9 cellular contexts compared by ENCODE assay signal in the genomic region with DNA sequence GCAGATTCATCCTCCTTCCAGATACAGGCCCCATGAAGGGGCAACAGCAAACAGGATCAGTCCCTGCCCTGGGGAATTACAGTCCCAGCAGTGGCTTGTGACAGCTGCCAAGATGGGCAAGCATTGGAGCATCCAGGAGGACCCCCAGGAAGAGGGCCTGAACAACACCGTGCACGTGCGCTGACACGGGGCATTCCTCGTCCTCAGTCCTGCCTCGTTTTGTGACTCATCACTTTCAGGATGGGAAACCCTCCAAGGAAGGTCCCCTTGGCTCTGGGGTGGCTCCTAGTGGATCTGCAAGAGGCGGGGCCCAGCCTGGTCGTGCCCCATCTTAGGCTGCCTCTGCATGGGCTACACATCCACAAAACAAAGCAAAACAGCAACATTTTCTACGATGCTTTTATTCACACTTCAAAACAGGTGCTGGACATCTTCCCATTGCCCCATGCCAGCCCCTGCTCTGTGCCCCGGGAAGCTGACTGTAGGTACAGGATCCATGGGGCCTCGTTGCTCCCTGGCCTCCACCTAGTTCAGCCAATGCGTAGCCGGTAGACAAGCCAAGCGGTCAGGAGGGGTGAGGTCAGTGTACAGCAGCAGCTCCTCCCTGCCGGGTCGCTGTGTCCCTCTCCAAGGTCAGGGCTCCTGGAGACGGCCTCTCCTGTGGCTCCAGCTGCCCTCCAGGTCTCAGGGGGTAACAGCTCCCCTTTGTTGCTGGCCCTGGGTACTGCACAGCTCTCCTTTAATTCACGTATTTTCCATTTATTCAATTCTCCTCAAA. TPM values are rescaled to one million over a fixed set of nuclear protein-coding genes. Genes with fewer than 3 reads are reported as not detected.
DNase-seq lines count a peak whose midpoint lies in the region; ATAC-seq and TF ChIP-seq lines count a peak whose summit lies in the region.
"Had no signal": no experiment of that assay in that cellular context is flagged by ENCODE, and none has a peak within 500 bp of the region (broad histone marks: within the 10 kb centered on the region; RNA-seq: fewer than 3 reads in every experiment).

No MANE protein-coding gene starts in this region.

- TF ChIP-seq POLR2A in Peyer's patch (IDR thresholded peaks at IDR 0.05) = no peak

- H3K27ac Mint-ChIP-seq in GM23338 = no peak overlapping the region

- H3F3A ChIP-seq in GM23338 (replicated peaks; ENCODE audit: low read depth) = no peaks in the 10 kb centered on the region
- H3F3A ChIP-seq in smooth muscle cell (ENCODE audit: low read depth) = peaks cover 4% of the 10 kb centered on the region

- H3K4me3 ChIP-seq in GM23338 (no peak overlapping the region), SJSA1 (no peak overlapping the region), smooth muscle cell (no peak overlapping the region), BE2C (ENCODE audit: low read depth, low read length) (no peak overlapping the region), Peyer's patch (no peak overlapping the region)

- H4K20me1 ChIP-seq in GM23338 (replicated peaks; ENCODE audit: insufficient read depth) = no peaks in the 10 kb centered on the region
- H4K20me1 ChIP-seq in smooth muscle cell (ENCODE audit: low read depth) = no peaks in the 10 kb centered on the region

- no peak for DNase-seq in GM23338 (ENCODE audit: low spot score)
- DNase-seq in SJSA1 (ENCODE audit: low read depth in 1 of 2, low spot score in 2 of 2) = peak; percentile 68 to 83
- peak; percentile 74 for DNase-seq in glomerular visceral epithelial cell (ENCODE audit: extremely low spot score)
- DNase-seq in smooth muscle cell (lab: John Stamatoyannopoulos, UW; ENCODE audit: unreplicated experiment) = peak; percentile 12
- no peak for DNase-seq in BE2C
- no peak for DNase-seq in Peyer's patch
- DNase-seq: activated CD8-positive, alpha-beta memory T cell treated with anti-CD3 and anti-CD28 coated beads, Interleukin-2, amount 50 U/mL, for 48 hours had no signal

- no peaks in the 10 kb centered on the region for H3K36me3 ChIP-seq in GM23338 (ENCODE audit: insufficient read depth)
- no peaks in the 10 kb centered on the region for H3K36me3 ChIP-seq in SJSA1
- no peaks in the 10 kb centered on the region for H3K36me3 ChIP-seq in smooth muscle cell (ENCODE audit: low read depth)
- H3K36me3 ChIP-seq in BE2C = no peaks in the 10 kb centered on the region
- no peaks in the 10 kb centered on the region for H3K36me3 ChIP-seq in Peyer's patch

- ATAC-seq in GM23338 (no peak), GM19452 (IDR thresholded peaks at IDR 0.05; ENCODE audit: unreplicated experiment) (no peak)

- no peak overlapping the region for H3K9ac ChIP-seq in smooth muscle cell (ENCODE audit: low read depth)

- no peak overlapping the region for H3K27ac ChIP-seq in GM23338 (ENCODE audit: low read depth)
- no peak overlapping the region for H3K27ac ChIP-seq in SJSA1
- no peak overlapping the region for H3K27ac ChIP-seq in smooth muscle cell (ENCODE audit: low read depth)
- H3K27ac ChIP-seq in Peyer's patch = no peak overlapping the region

- no peak overlapping the region for H3K4me2 ChIP-seq in GM23338
- peak overlapping the region; percentile 19 for H3K4me2 ChIP-seq in smooth muscle cell

- TF ChIP-seq CTCF in GM23338 (conservative IDR thresholded peaks at IDR 0.05; ENCODE audit: low read depth in 2 of 2) (no peak), smooth muscle cell (IDR thresholded peaks at IDR 0.05; ENCODE audit: borderline replicate concordance, insufficient read depth, poor library complexity, severe bottlenecking) (no peak), BE2C (IDR thresholded peaks at IDR 0.05; ENCODE audit: low read depth, low read length) (no peak), Peyer's patch (IDR thresholded peaks at IDR 0.05) (no peak)

- no peaks in the 10 kb centered on the region; the same call in 2 of the 3 replicates for H3K36me3 Mint-ChIP-seq in GM23338 (ENCODE audit: low read depth)
- H3K36me3 Mint-ChIP-seq: mesothelial cell of epicardium had no signal

- peaks cover 39% of the 10 kb centered on the region for H3K27me3 Mint-ChIP-seq in GM23338 (ENCODE audit: insufficient read depth, low read depth, poor library complexity)

- no peaks in the 10 kb centered on the region for H3K9me2 ChIP-seq in GM23338 (ENCODE audit: insufficient read depth)

- H3K4me1 ChIP-seq in GM23338 (ENCODE audit: insufficient read depth) (no peaks in the 10 kb centered on the region; the same call in 1 of the 2 replicates), SJSA1 (replicated peaks) (peaks cover 41% of the 10 kb centered on the region), smooth muscle cell (ENCODE audit: low read depth) (peaks cover 8% of the 10 kb centered on the region), BE2C (peaks cover 7% of the 10 kb centered on the region), Peyer's patch (peaks cover 0 to 38% (median 20%) of the 10 kb centered on the region in 4 donors)

- WGBS in smooth muscle cell (ENCODE audit: low lambda C conversion rate) = 67% methylated on average over 18 of the region's 18 CpGs

- H3K9me3 ChIP-seq in SJSA1 (replicated peaks) (peaks cover 8% of the 10 kb centered on the region), smooth muscle cell (replicated peaks; ENCODE audit: low read depth) (no peaks in the 10 kb centered on the region), BE2C (no peaks in the 10 kb centered on the region), Peyer's patch (no peaks in the 10 kb centered on the region)

- H2AFZ ChIP-seq in GM23338 (no peak overlapping the region), smooth muscle cell (ENCODE audit: low read depth) (no peak overlapping the region)

- H3K79me2 ChIP-seq in GM23338 (replicated peaks; ENCODE audit: insufficient read depth) = no peaks in the 10 kb centered on the region
- H3K79me2 ChIP-seq in smooth muscle cell (ENCODE audit: low read depth) = no peaks in the 10 kb centered on the region

- H3K4me3 Mint-ChIP-seq in GM23338 = peak overlapping the region; percentile 3; the same call in 2 of the 3 replicates
- H3K4me3 Mint-ChIP-seq: mesothelial cell of epicardium had no signal

- H3K27me3 ChIP-seq in GM23338 (ENCODE audit: insufficient read depth) (peaks cover 40% of the 10 kb centered on the region), SJSA1 (replicated peaks) (no peaks in the 10 kb centered on the region), smooth muscle cell (ENCODE audit: low read depth) (no peaks in the 10 kb centered on the region), BE2C (no peaks in the 10 kb centered on the region), Peyer's patch (no peaks in the 10 kb centered on the region)

- peaks cover 3% of the 10 kb centered on the region; the same call in 1 of the 3 replicates for H3K9me3 Mint-ChIP-seq in GM23338

- no peaks in the 10 kb centered on the region; the same call in 2 of the 3 replicates for H3K4me1 Mint-ChIP-seq in GM23338

TF ChIP-seq in GM23338, 12 proteins besides CTCF, POLR2A, EP300 and RAD21 (continues in another document):
- TF ChIP-seq STAT1 (IDR thresholded peaks at IDR 0.05; ENCODE audit: unreplicated experiment) (no peak), ZNF114 (CRISPR knock-in tag; IDR thresholded peaks at IDR 0.05) (no peak)

RNA-seq across cellular contexts. Expression of a gene that starts 32.3 kb away (rescaled TPM):
- 4,739 and 4,954 TPM in 2 replicates for total RNA-seq in GM23338 (2014; rRNA removed; shearing (Covaris generic))
- polyA plus RNA-seq in GM23338 (2016; fragmentation: Nextera tagmentation; extraction: Ambion mirVana) = 1,867 and 1,896 TPM in 2 replicates
- total RNA-seq in SJSA1 (2014; rRNA removed; shearing (Covaris generic)) = 9,784 and 9,807 TPM in 2 replicates
- 6,157 and 6,793 TPM in 2 replicates for total RNA-seq in smooth muscle cell
- 5,089 and 5,332 TPM in 2 replicates for polyA plus RNA-seq in smooth muscle cell
- polyA plus RNA-seq in BE2C (2012; ENCODE audit: insufficient read depth, insufficient read length, low read depth) = 2,263 TPM
- total RNA-seq in Peyer's patch = 1,000 to 10,000 TPM; 2,510 to 3,878 (median 3,203) TPM

RNA-seq across cellular contexts. Expression of a gene that starts 47.8 kb away (rescaled TPM):
- total RNA-seq in GM23338 (2014; rRNA removed; shearing (Covaris generic)) = 1.6 TPM in 1 of 2 replicates, not detected in the other
- polyA plus RNA-seq in GM23338 (2016; fragmentation: Nextera tagmentation; extraction: Ambion mirVana) (0.13 TPM in 1 of 2 replicates, not detected in the other), smooth muscle cell (0.56 and 0.72 TPM in 2 replicates)
- 0.61 and 1.4 TPM in 2 replicates for total RNA-seq in SJSA1 (2014; rRNA removed; shearing (Covaris generic))
- total RNA-seq in smooth muscle cell (0.63 and 2.2 TPM in 2 replicates), Peyer's patch (1 to 10 TPM; 1.2 to 7.9 (median 5.2) TPM)
- polyA plus RNA-seq in BE2C (2012; ENCODE audit: insufficient read depth, insufficient read length, low read depth) = 2.4 TPM

Comparison
In these comparisons a context has a peak if more than half of its experiments do, and no peak if none do; other contexts are left out.
1. DNase-seq: peak in SJSA1 (2 of 2), glomerular visceral epithelial cell (single experiment) and smooth muscle cell (single experiment); none in GM23338 (single experiment), BE2C (single experiment) and Peyer's patch (0 of 3).